1 cellular context compared by ENCODE assay signal in the genomic region with DNA sequence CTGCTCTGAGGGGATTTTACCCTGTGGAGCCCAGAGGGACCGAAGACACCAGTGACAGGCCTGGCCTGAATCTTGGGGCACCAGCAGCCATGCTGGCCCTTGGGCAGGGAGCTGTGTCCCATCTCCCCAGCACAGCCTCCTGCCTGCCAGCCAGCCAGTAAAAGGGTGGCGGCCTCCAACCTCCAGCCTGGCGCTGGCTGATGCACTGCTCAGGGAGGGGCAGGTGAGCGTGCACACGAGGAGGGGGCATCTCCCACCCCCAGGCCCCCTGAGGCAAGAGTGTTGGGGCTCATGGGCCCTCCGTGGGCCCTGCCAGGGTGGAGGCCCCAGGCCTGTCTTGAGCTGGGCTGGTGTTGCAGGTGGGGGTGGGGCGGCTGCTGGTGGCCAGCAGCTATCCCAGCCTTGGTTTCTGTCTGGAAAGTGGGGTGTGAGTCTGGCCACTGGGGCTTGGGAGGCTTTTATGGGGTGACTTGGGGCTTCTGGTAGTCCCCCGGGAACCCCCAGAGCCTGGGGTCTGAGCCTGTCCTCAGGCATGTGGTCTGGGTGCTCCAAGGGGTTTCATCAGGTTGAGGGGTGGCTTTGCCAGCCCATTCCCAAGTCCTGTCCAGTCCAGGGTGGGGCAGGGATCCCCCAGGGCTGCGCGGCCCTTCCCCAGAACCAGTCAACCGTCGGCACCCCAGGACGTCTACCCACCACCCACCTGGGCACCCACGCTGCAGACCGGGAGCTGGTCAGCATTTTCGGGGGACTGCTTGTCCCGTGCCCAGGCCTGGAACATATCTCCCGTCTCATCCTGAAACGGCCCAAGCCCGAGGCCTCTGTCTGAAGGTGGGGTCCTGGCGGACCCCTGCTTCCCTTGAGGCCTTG.
TF ChIP-seq lines count a peak whose summit lies in the region.

No MANE protein-coding gene starts in this region.

TF ChIP-seq in SK-N-SH, 30 proteins besides CTCF, POLR2A, EP300 and RAD21:
- TF ChIP-seq RCOR1 (IDR thresholded peaks at IDR 0.05; ENCODE audit: low read length) = no peak
- TF ChIP-seq NFIC (IDR thresholded peaks at IDR 0.05; ENCODE audit: borderline replicate concordance) = no peak
- no peak for TF ChIP-seq JUND (IDR thresholded peaks at IDR 0.05)
- TF ChIP-seq NRF1 (IDR thresholded peaks at IDR 0.05; ENCODE audit: low read depth, low read length) = no peak
- TF ChIP-seq TCF12 (IDR thresholded peaks at IDR 0.05) = no peak
- TF ChIP-seq, protein P1, sequence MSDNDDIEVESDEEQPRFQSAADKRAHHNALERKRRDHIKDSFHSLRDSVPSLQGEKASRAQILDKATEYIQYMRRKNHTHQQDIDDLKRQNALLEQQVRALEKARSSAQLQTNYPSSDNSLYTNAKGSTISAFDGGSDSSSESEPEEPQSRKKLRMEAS (IDR thresholded peaks at IDR 0.05; ENCODE audit: low read depth) = no peak
- TF ChIP-seq FOSL2 (IDR thresholded peaks at IDR 0.05; ENCODE audit: borderline replicate concordance, low read depth) = no peak
- TF ChIP-seq RXRA (IDR thresholded peaks at IDR 0.05; ENCODE audit: borderline replicate concordance, low read depth) = no peak
- TF ChIP-seq SMC3 (IDR thresholded peaks at IDR 0.05; ENCODE audit: low read depth, low read length) = no peak
- TF ChIP-seq, protein P2, sequence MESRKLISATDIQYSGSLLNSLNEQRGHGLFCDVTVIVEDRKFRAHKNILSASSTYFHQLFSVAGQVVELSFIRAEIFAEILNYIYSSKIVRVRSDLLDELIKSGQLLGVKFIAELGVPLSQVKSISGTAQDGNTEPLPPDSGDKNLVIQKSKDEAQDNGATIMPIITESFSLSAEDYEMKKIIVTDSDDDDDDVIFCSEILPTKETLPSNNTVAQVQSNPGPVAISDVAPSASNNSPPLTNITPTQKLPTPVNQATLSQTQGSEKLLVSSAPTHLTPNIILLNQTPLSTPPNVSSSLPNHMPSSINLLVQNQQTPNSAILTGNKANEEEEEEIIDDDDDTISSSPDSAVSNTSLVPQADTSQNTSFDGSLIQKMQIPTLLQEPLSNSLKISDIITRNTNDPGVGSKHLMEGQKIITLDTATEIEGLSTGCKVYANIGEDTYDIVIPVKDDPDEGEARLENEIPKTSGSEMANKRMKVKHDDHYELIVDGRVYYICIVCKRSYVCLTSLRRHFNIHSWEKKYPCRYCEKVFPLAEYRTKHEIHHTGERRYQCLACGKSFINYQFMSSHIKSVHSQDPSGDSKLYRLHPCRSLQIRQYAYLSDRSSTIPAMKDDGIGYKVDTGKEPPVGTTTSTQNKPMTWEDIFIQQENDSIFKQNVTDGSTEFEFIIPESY (IDR thresholded peaks at IDR 0.05; ENCODE audit: borderline replicate concordance, low read depth) = no peak
- TF ChIP-seq, protein P3, sequence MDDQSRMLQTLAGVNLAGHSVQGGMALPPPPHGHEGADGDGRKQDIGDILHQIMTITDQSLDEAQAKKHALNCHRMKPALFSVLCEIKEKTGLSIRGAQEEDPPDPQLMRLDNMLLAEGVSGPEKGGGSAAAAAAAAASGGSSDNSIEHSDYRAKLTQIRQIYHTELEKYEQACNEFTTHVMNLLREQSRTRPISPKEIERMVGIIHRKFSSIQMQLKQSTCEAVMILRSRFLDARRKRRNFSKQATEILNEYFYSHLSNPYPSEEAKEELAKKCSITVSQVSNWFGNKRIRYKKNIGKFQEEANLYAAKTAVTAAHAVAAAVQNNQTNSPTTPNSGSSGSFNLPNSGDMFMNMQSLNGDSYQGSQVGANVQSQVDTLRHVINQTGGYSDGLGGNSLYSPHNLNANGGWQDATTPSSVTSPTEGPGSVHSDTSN (IDR thresholded peaks at IDR 0.05) = no peak
- no peak for TF ChIP-seq POLR2AphosphoS5 (IDR thresholded peaks at IDR 0.05; ENCODE audit: low read depth, low read length)
- no peak for TF ChIP-seq GABPA (IDR thresholded peaks at IDR 0.05; ENCODE audit: low read depth)
- no peak for TF ChIP-seq CHD2 (IDR thresholded peaks at IDR 0.05; ENCODE audit: low read length, partially characterized antibody)
- TF ChIP-seq MEF2A (IDR thresholded peaks at IDR 0.05; ENCODE audit: borderline replicate concordance, low read depth) = no peak
- no peak for TF ChIP-seq FOXJ3 (CRISPR knock-in tag; IDR thresholded peaks at IDR 0.05)
- TF ChIP-seq YY1 (IDR thresholded peaks at IDR 0.05; ENCODE audit: low read depth) = no peak
